In genomic region chr19:45154064-45154827, GRCh38 we compare ENCODE assay signal across 1 cellular context.
TF ChIP-seq lines count a peak whose summit lies in the region.

No MANE protein-coding gene starts in this region.

TF ChIP-seq in HepG2, 621 proteins besides CTCF, POLR2A, EP300 and RAD21 (continued from another document and continues in another):
- TF ChIP-seq KAT7 (CRISPR knock-in tag; IDR thresholded peaks at IDR 0.05; ENCODE audit: borderline replicate concordance), result no peak
- TF ChIP-seq ARID3A (IDR thresholded peaks at IDR 0.05; ENCODE audit: low read depth, low read length), result 0 out of 2 replicates have a peak, but pooled peaks have one; percentile 29
- TF ChIP-seq MTA1 (CRISPR knock-in tag; IDR thresholded peaks at IDR 0.05; ENCODE audit: borderline replicate concordance), result no peak
- no peak for TF ChIP-seq NR1H2 (CRISPR knock-in tag; IDR thresholded peaks at IDR 0.05; ENCODE audit: borderline replicate concordance, low read depth)
- TF ChIP-seq RXRA (CRISPR knock-in tag; IDR thresholded peaks at IDR 0.05), result peak; percentile 94
- peak; percentile 41; the same call in 1 of the 2 replicates for TF ChIP-seq GATAD2A (CRISPR knock-in tag; IDR thresholded peaks at IDR 0.05)
- TF ChIP-seq HNF4G (IDR thresholded peaks at IDR 0.05; ENCODE audit: borderline replicate concordance, low read depth, low read length), result peak; percentile 68
- peak; percentile 62; the same call in 1 of the 2 replicates for TF ChIP-seq HNF4G (CRISPR knock-in tag; IDR thresholded peaks at IDR 0.05; ENCODE audit: borderline replicate concordance, low read depth)
- no peak for TF ChIP-seq REPIN1 (CRISPR knock-in tag; IDR thresholded peaks at IDR 0.05; ENCODE audit: borderline replicate concordance, low read depth)
- TF ChIP-seq, protein P1, sequence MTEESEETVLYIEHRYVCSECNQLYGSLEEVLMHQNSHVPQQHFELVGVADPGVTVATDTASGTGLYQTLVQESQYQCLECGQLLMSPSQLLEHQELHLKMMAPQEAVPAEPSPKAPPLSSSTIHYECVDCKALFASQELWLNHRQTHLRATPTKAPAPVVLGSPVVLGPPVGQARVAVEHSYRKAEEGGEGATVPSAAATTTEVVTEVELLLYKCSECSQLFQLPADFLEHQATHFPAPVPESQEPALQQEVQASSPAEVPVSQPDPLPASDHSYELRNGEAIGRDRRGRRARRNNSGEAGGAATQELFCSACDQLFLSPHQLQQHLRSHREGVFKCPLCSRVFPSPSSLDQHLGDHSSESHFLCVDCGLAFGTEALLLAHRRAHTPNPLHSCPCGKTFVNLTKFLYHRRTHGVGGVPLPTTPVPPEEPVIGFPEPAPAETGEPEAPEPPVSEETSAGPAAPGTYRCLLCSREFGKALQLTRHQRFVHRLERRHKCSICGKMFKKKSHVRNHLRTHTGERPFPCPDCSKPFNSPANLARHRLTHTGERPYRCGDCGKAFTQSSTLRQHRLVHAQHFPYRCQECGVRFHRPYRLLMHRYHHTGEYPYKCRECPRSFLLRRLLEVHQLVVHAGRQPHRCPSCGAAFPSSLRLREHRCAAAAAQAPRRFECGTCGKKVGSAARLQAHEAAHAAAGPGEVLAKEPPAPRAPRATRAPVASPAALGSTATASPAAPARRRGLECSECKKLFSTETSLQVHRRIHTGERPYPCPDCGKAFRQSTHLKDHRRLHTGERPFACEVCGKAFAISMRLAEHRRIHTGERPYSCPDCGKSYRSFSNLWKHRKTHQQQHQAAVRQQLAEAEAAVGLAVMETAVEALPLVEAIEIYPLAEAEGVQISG (CRISPR knock-in tag; IDR thresholded peaks at IDR 0.05), result 0 out of 2 replicates have a peak, but pooled peaks have one; percentile 40
- peak; percentile 87 for TF ChIP-seq CREB1 (IDR thresholded peaks at IDR 0.05)
- TF ChIP-seq CREB1 (CRISPR knock-in tag; IDR thresholded peaks at IDR 0.05), result peak; percentile 94
- no peak for TF ChIP-seq TOE1 (CRISPR knock-in tag; IDR thresholded peaks at IDR 0.05)
- TF ChIP-seq ZNF768 (CRISPR knock-in tag; IDR thresholded peaks at IDR 0.05), result peak; percentile 26
- TF ChIP-seq NR2F6 (IDR thresholded peaks at IDR 0.05), result peak; percentile 67
- TF ChIP-seq NR2F6 (CRISPR knock-in tag; IDR thresholded peaks at IDR 0.05), result peak; percentile 93
- TF ChIP-seq, protein P2, sequence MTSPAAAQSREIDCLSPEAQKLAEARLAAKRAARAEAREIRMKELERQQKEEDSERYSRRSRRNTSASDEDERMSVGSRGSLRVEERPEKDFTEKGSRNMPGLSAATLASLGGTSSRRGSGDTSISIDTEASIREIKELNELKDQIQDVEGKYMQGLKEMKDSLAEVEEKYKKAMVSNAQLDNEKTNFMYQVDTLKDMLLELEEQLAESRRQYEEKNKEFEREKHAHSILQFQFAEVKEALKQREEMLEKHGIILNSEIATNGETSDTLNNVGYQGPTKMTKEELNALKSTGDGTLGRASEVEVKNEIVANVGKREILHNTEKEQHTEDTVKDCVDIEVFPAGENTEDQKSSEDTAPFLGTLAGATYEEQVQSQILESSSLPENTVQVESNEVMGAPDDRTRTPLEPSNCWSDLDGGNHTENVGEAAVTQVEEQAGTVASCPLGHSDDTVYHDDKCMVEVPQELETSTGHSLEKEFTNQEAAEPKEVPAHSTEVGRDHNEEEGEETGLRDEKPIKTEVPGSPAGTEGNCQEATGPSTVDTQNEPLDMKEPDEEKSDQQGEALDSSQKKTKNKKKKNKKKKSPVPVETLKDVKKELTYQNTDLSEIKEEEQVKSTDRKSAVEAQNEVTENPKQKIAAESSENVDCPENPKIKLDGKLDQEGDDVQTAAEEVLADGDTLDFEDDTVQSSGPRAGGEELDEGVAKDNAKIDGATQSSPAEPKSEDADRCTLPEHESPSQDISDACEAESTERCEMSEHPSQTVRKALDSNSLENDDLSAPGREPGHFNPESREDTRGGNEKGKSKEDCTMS (CRISPR knock-in tag; conservative IDR thresholded peaks at IDR 0.05), result no peak
- TF ChIP-seq FOXA1 (IDR thresholded peaks at IDR 0.05), result no peak
- TF ChIP-seq FOXA1 (CRISPR knock-in tag; IDR thresholded peaks at IDR 0.05), result peak; percentile 79
- TF ChIP-seq, protein P3, sequence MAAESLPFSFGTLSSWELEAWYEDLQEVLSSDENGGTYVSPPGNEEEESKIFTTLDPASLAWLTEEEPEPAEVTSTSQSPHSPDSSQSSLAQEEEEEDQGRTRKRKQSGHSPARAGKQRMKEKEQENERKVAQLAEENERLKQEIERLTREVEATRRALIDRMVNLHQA (CRISPR knock-in tag; IDR thresholded peaks at IDR 0.05), result no peak
- TF ChIP-seq MLX (CRISPR knock-in tag; IDR thresholded peaks at IDR 0.05), result peak; percentile 40; the same call in 1 of the 2 replicates
- no peak for TF ChIP-seq ZNF333 (CRISPR knock-in tag; IDR thresholded peaks at IDR 0.05; ENCODE audit: borderline replicate concordance)
- peak; percentile 75; the same call in 1 of the 2 replicates for TF ChIP-seq SKIL (CRISPR knock-in tag; IDR thresholded peaks at IDR 0.05; ENCODE audit: borderline replicate concordance)
- TF ChIP-seq KLF16 (CRISPR knock-in tag; IDR thresholded peaks at IDR 0.05), result 0 out of 4 replicates have a peak, but pooled peaks of 1 of the 2 experiments have one; percentile 26
- peak; percentile 57; the same call in 1 of the 2 replicates for TF ChIP-seq ELF3 (CRISPR knock-in tag; IDR thresholded peaks at IDR 0.05)
- peak; percentile 54; the same call in 1 of the 2 replicates for TF ChIP-seq SP4 (CRISPR knock-in tag; IDR thresholded peaks at IDR 0.05)
- no peak for TF ChIP-seq ISL2 (CRISPR knock-in tag; IDR thresholded peaks at IDR 0.05)
- TF ChIP-seq, protein P4, sequence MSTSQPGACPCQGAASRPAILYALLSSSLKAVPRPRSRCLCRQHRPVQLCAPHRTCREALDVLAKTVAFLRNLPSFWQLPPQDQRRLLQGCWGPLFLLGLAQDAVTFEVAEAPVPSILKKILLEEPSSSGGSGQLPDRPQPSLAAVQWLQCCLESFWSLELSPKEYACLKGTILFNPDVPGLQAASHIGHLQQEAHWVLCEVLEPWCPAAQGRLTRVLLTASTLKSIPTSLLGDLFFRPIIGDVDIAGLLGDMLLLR (CRISPR knock-in tag; IDR thresholded peaks at IDR 0.05), result no peak; the same call in 1 of the 2 replicates
- peak; percentile 80; the same call in 1 of the 2 replicates for TF ChIP-seq ZNF772 (CRISPR knock-in tag; IDR thresholded peaks at IDR 0.05)
- TF ChIP-seq ZNF773 (CRISPR knock-in tag; IDR thresholded peaks at IDR 0.05; ENCODE audit: borderline replicate concordance), result no peak
- no peak for TF ChIP-seq ZNF234 (CRISPR knock-in tag; conservative IDR thresholded peaks at IDR 0.05)
- TF ChIP-seq, protein P5, sequence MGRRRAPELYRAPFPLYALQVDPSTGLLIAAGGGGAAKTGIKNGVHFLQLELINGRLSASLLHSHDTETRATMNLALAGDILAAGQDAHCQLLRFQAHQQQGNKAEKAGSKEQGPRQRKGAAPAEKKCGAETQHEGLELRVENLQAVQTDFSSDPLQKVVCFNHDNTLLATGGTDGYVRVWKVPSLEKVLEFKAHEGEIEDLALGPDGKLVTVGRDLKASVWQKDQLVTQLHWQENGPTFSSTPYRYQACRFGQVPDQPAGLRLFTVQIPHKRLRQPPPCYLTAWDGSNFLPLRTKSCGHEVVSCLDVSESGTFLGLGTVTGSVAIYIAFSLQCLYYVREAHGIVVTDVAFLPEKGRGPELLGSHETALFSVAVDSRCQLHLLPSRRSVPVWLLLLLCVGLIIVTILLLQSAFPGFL (CRISPR knock-in tag; IDR thresholded peaks at IDR 0.05), result no peak
- TF ChIP-seq MIXL1 (CRISPR knock-in tag; IDR thresholded peaks at IDR 0.05), result 0 out of 2 replicates have a peak, but pooled peaks have one; percentile 8
- TF ChIP-seq AKNA (CRISPR knock-in tag; IDR thresholded peaks at IDR 0.05; ENCODE audit: borderline replicate concordance), result no peak
- TF ChIP-seq ZSCAN31 (CRISPR knock-in tag; IDR thresholded peaks at IDR 0.05; ENCODE audit: low read depth), result 0 out of 2 replicates have a peak, but pooled peaks have one; percentile 37
- no peak for TF ChIP-seq MATR3 (CRISPR knock-in tag; IDR thresholded peaks at IDR 0.05)
- TF ChIP-seq ZNF329 (CRISPR knock-in tag; IDR thresholded peaks at IDR 0.05; ENCODE audit: low read depth), result no peak
- peak; percentile 50; the same call in 1 of the 2 replicates for TF ChIP-seq ZNF747 (CRISPR knock-in tag; IDR thresholded peaks at IDR 0.05; ENCODE audit: borderline replicate concordance)
- no peak for TF ChIP-seq ZNF512 (CRISPR knock-in tag; IDR thresholded peaks at IDR 0.05)
